Comparison of ENCODE assay signal across 11 cellular contexts in genomic region chr2:234537929-234538328, GRCh38.
"Had no signal": no experiment of that assay in that cellular context is flagged by ENCODE, and none has a peak within 500 bp of the region (broad histone marks: within the 10 kb centered on the region; RNA-seq: fewer than 3 reads in every experiment).

No MANE protein-coding gene starts in this region.

- H3K4me3 Mint-ChIP-seq: GM23338, H9, HFFc6 had no signal

- H3K27ac Mint-ChIP-seq: GM23338, H9, HFFc6 had no signal

- H3K36me3 ChIP-seq: HAP-1 had no signal

- H3K4me2 ChIP-seq: GM23338 had no signal

- H3K4me1 Mint-ChIP-seq: GM23338, H9 had no signal

- H3K9ac ChIP-seq: GM23248 had no signal

- H3K9me3 Mint-ChIP-seq: HFFc6 had no signal

- DNase-seq: GM23248, GOT3, H7, H9, HCEC 1CT, HFFc6 had no signal

- FAIRE-seq: H1, H54 had no signal

- H3K4me3 ChIP-seq: GM23248, GM23338, HAP-1 had no signal

- H2AFZ ChIP-seq: GM23248, GM23338 had no signal

- H3K4me1 ChIP-seq: HAP-1 had no signal

- ATAC-seq: GM23338, HCT116 had no signal

- H3K27ac ChIP-seq: GM23248 had no signal
